Comparison of ENCODE assay signal across 7 cellular contexts in genomic region chr4:87943660-87944149, GRCh38. TPM values are rescaled to one million over a fixed set of nuclear protein-coding genes. Genes with fewer than 3 reads are reported as not detected.
"Had no signal": no experiment of that assay in that cellular context is flagged by ENCODE, and none has a peak within 500 bp of the region (broad histone marks: within the 10 kb centered on the region; RNA-seq: fewer than 3 reads in every experiment).

No MANE protein-coding gene starts in this region.

- H3K4me3 ChIP-seq: K562 had no signal

- H3K36me3 Mint-ChIP-seq: IgD-negative memory B cell had no signal

- H3K9me3 Mint-ChIP-seq: IgD-negative memory B cell had no signal

- H3K27ac ChIP-seq: HL-60 had no signal

- H3K4me3 Mint-ChIP-seq: IgD-negative memory B cell had no signal

- DNase-seq: IMR-90, KBM-7 had no signal

- ATAC-seq: HepG2, K562 had no signal

- H3K27ac Mint-ChIP-seq: IgD-negative memory B cell had no signal

- FAIRE-seq: HepG2, HTR-8/SVneo, K562 had no signal

RNA-seq across cellular contexts. Expression of gene SPP1, which starts 31.8 kb away (rescaled TPM):
- polyA plus RNA-seq: IgD-negative memory B cell had no signal
